Comparison of ENCODE assay signal across 17 cellular contexts in the genomic region with DNA sequence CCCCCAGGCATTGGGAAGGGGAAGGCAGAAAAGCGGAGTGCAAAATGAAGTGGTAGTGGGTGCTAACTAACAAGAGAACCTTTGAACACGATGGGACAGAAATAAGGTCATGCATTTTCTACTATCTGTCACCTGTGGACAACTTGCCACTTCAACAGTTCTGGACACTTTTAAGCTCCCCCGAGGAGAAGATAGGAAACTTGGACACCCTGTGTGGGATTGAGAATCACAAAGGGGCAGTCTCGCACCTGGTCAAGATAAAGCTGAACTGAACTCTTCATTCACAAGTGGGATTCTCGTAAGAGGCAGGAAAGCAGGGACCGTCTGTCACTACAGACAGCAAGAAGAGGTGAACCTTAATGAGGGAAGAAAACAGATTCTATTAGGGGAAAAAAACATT. TPM values are rescaled to one million over a fixed set of nuclear protein-coding genes. Genes with fewer than 3 reads are reported as not detected.
DNase-seq lines count a peak whose midpoint lies in the region; ATAC-seq and TF ChIP-seq lines count a peak whose summit lies in the region.
"Had no signal": no experiment of that assay in that cellular context is flagged by ENCODE, and none has a peak within 500 bp of the region (broad histone marks: within the 10 kb centered on the region; RNA-seq: fewer than 3 reads in every experiment).

No MANE protein-coding gene starts in this region.

- H3K27me3 Mint-ChIP-seq in CD8-positive, alpha-beta T cell (ENCODE audit: low read depth) = no peaks in the 10 kb centered on the region
- no peaks in the 10 kb centered on the region for H3K27me3 Mint-ChIP-seq in effector memory CD8-positive, alpha-beta T cell
- no peaks in the 10 kb centered on the region for H3K27me3 Mint-ChIP-seq in mesothelial cell of epicardium (ENCODE audit: low read depth)

- H3K27ac ChIP-seq in CD8-positive, alpha-beta T cell (ENCODE audit: low read depth, low read length) = peak overlapping the region; percentile 72
- peak overlapping the region; percentile 27 for H3K27ac ChIP-seq in HUES48 (ENCODE audit: low read depth, low read length)

- peak overlapping the region; percentile 96 for H3K27ac Mint-ChIP-seq in CD8-positive, alpha-beta T cell
- peak overlapping the region; percentile 85 to 94 for H3K27ac Mint-ChIP-seq in effector memory CD8-positive, alpha-beta T cell
- no peak overlapping the region for H3K27ac Mint-ChIP-seq in mesothelial cell of epicardium
- H3K27ac Mint-ChIP-seq: T-helper 2 cell treated with Interferon-gamma antibody and Interleukin-4, amounts not matched to agents 5 μg/mL and 100 μg/mL, for 36 hours had no signal

- intact Hi-C loops in CD8-positive, alpha-beta T cell (cut with DNase I, micrococcal nuclease) = loop anchor here (5.0 to 10.0 kb wide), 2 partner anchors 170 to 1603 kb away; no protein-coding TSS in a partner anchor

- H3K4me1 Mint-ChIP-seq in CD8-positive, alpha-beta T cell (ENCODE audit: low read depth) = peaks cover 76% of the 10 kb centered on the region
- H3K4me1 Mint-ChIP-seq in effector memory CD8-positive, alpha-beta T cell (ENCODE audit: low read depth in 2 of 2) = peaks cover 43 to 74% of the 10 kb centered on the region in 2 donors
- no peaks in the 10 kb centered on the region for H3K4me1 Mint-ChIP-seq in mesothelial cell of epicardium

- H3K36me3 ChIP-seq in CD8-positive, alpha-beta T cell (ENCODE audit: insufficient read depth, low read length) = no peaks in the 10 kb centered on the region
- H3K36me3 ChIP-seq in HUES48 (ENCODE audit: control insufficient read depth, insufficient read depth, low read length) = no peaks in the 10 kb centered on the region

- no peak for ATAC-seq in CD8-positive, alpha-beta T cell
- ATAC-seq in GM21717 (IDR thresholded peaks at IDR 0.05; ENCODE audit: unreplicated experiment) (peak; percentile 15), HG03025 (IDR thresholded peaks at IDR 0.05; ENCODE audit: low FRiP score, unreplicated experiment) (no peak), HG02981 (IDR thresholded peaks at IDR 0.05; ENCODE audit: unreplicated experiment) (no peak)
- no peak for ATAC-seq in effector memory CD8-positive, alpha-beta T cell (replicated peaks)

- no peaks in the 10 kb centered on the region for H3K9me3 ChIP-seq in CD8-positive, alpha-beta T cell (ENCODE audit: low read length)
- no peaks in the 10 kb centered on the region for H3K9me3 ChIP-seq in HUES48 (ENCODE audit: control insufficient read depth, insufficient read depth, low read length)

- CTCF ChIA-PET in CD8-positive, alpha-beta T cell (lab: Charles Lee) = interaction anchor here (0.7 to 1.1 kb wide), 3 partner anchors 170 to 322 kb away, joined by 3 to 4 read pairs (median 3); no protein-coding TSS in a partner anchor

- H3K27me3 ChIP-seq in CD8-positive, alpha-beta T cell (ENCODE audit: insufficient read depth, low read length) = no peaks in the 10 kb centered on the region
- H3K27me3 ChIP-seq in HUES48 (ENCODE audit: control insufficient read depth, insufficient read depth, low read length) = no peaks in the 10 kb centered on the region

- H3K36me3 Mint-ChIP-seq in CD8-positive, alpha-beta T cell = peaks cover 52% of the 10 kb centered on the region
- peaks cover 44% of the 10 kb centered on the region for H3K36me3 Mint-ChIP-seq in effector memory CD8-positive, alpha-beta T cell (ENCODE audit: insufficient read depth)
- no peaks in the 10 kb centered on the region for H3K36me3 Mint-ChIP-seq in mesothelial cell of epicardium

- POLR2A ChIA-PET in CD8-positive, alpha-beta T cell (lab: Charles Lee) = interaction anchor here (1.3 to 2.5 kb wide), 6 partner anchors 159 to 192 kb away, joined by 3 to 18 read pairs (median 4); no protein-coding TSS in a partner anchor

- peak overlapping the region; percentile 62 for H3K4me3 ChIP-seq in CD8-positive, alpha-beta T cell (ENCODE audit: low read depth, low read length)
- H3K4me3 ChIP-seq in HUES48 (ENCODE audit: low read depth, low read length) = no peak overlapping the region

- H3K4me3 Mint-ChIP-seq in CD8-positive, alpha-beta T cell = peak overlapping the region; percentile 85
- H3K4me3 Mint-ChIP-seq in effector memory CD8-positive, alpha-beta T cell = peak overlapping the region; percentile 74 to 78
- H3K4me3 Mint-ChIP-seq in mesothelial cell of epicardium = no peak overlapping the region
- H3K4me3 Mint-ChIP-seq: T-helper 2 cell treated with Interferon-gamma antibody and Interleukin-4, amounts not matched to agents 5 μg/mL and 100 μg/mL, for 36 hours had no signal

- no peak overlapping the region for H3K9ac ChIP-seq in HUES48 (ENCODE audit: low read depth, low read length)

- H3K4me1 ChIP-seq in CD8-positive, alpha-beta T cell (ENCODE audit: insufficient read depth, low read length) = peaks cover 58% of the 10 kb centered on the region
- peaks cover 16% of the 10 kb centered on the region for H3K4me1 ChIP-seq in HUES48 (ENCODE audit: control insufficient read depth, insufficient read depth, low read length)

- no peak for TF ChIP-seq CTCF in CD8-positive, alpha-beta T cell (IDR thresholded peaks at IDR 0.05)
- TF ChIP-seq CTCF in mesothelial cell of epicardium (IDR thresholded peaks at IDR 0.05; ENCODE audit: unreplicated experiment) = no peak

- peaks cover 7% of the 10 kb centered on the region for H3K9me3 Mint-ChIP-seq in CD8-positive, alpha-beta T cell
- H3K9me3 Mint-ChIP-seq in effector memory CD8-positive, alpha-beta T cell = no peaks in the 10 kb centered on the region
- peaks cover 15% of the 10 kb centered on the region for H3K9me3 Mint-ChIP-seq in mesothelial cell of epicardium
- H3K9me3 Mint-ChIP-seq: T-helper 2 cell treated with Interferon-gamma antibody and Interleukin-4, amounts not matched to agents 5 μg/mL and 100 μg/mL, for 36 hours had no signal

- no peak for DNase-seq in CD8-positive, alpha-beta T cell
- DNase-seq in effector memory CD8-positive, alpha-beta T cell = no peak
- no peak for DNase-seq in Ammon's horn (ENCODE audit: low spot score)
- no peak for DNase-seq in mesothelial cell of epicardium (ENCODE audit: low spot score in 2 of 2, unreplicated experiment in 2 of 2)
- DNase-seq: ACHN; activated CD4-positive, alpha-beta T cell treated with anti-CD3 and anti-CD28 coated beads for 4 hours; amygdala; NCI-H1436 treated with DMSO at 0.1 percent for 48 hours; NK-92 treated with Interleukin-12 subunit alpha and Interleukin-12 subunit beta, amount 100 ng/mL, for 24 hours; posterior cingulate gyrus; SHP77 treated with DMSO at 0.1 percent for 48 hours; stimulated activated naive CD4-positive, alpha-beta T cell had no signal

RNA-seq across cellular contexts. Expression of gene EIF2S3B, which starts 51.6 kb away (rescaled TPM):
- total RNA-seq in CD8-positive, alpha-beta T cell = 1 to 10 TPM; 1.1 to 1.4 TPM
- 1.7 to 2.3 TPM (median 2.3 TPM) in 3 replicates for total RNA-seq in mesothelial cell of epicardium

RNA-seq across cellular contexts. Expression of gene MAGOHB, which starts 56.1 kb away (rescaled TPM):
- total RNA-seq in CD8-positive, alpha-beta T cell = 1 to 10 TPM; 7.9 to 8.5 TPM
- 35.4 to 38.7 TPM (median 36.8 TPM) in 3 replicates for total RNA-seq in mesothelial cell of epicardium
